Comparison of ENCODE assay signal across 8 cellular contexts in the genomic region with DNA sequence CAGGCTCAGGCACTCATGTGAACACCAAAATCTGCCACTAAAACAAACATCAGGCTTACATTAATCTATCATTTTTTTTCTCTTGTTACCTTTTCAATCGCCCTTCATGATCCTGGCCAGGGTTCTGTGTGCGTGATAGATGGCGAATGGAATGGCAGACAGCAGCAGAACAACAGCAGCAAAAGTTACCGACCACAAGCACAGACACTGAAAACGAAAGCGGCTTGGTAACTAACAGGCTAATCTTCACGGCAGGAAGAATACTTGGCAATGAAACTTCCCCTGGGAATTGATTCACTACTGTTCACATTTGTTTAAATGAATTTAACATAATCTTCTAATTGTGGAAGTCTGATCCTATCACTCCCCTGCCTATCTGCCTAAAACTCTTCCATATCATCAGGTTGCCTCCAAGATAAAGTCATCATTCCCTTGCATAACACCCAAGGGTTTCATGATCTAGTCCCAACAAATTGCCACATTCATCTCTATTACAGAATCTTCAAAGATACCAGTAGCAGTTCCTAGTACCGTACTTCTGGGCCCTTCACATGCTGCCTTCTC. TPM values are rescaled to one million over a fixed set of nuclear protein-coding genes. Genes with fewer than 3 reads are reported as not detected.
A peak's percentile ranks its signal among the peaks of the same experiment; 100 is the strongest.
DNase-seq lines count a peak whose midpoint lies in the region; ATAC-seq and TF ChIP-seq lines count a peak whose summit lies in the region.

No MANE protein-coding gene starts in this region.

- H3K9me3 ChIP-seq in endodermal cell (ENCODE audit: control insufficient read depth, low read length) (no peaks in the 10 kb centered on the region), WERI-Rb-1 (ENCODE audit: severe bottlenecking) (no peaks in the 10 kb centered on the region)

- no peak for TF ChIP-seq CTCF in endodermal cell (conservative IDR thresholded peaks at IDR 0.05)
- no peak for TF ChIP-seq CTCF in WERI-Rb-1 (IDR thresholded peaks at IDR 0.05; ENCODE audit: low read depth, low read length)

- H3K4me3 ChIP-seq in endodermal cell (ENCODE audit: low read length) (peak overlapping the region; percentile 16), WERI-Rb-1 (ENCODE audit: low read depth, low read length) (no peak overlapping the region)

- H3K4me1 Mint-ChIP-seq in activated T-cell treated with anti-CD3 and anti-CD28 coated beads, Interleukin-2, amount 50 U/mL, for 72 hours (ENCODE audit: low read depth) = peaks cover 11% of the 10 kb centered on the region
- peaks cover 47% of the 10 kb centered on the region for H3K4me1 Mint-ChIP-seq in endodermal cell
- peaks cover 5 to 10% of the 10 kb centered on the region in 2 donors for H3K4me1 Mint-ChIP-seq in natural killer cell treated with Interleukin-12 subunit alpha and Interleukin-12 subunit beta and Interleukin-15 and Interleukin-18, amount 100 ng/mL, for 72 hours (ENCODE audit: low read depth in 2 of 2)
- peaks cover 3% of the 10 kb centered on the region for H3K4me1 Mint-ChIP-seq in activated T-helper 2 cell treated with anti-CD3 and anti-CD28 coated beads, Interferon-gamma antibody, Interleukin-2, Interleukin-4, amounts not matched to agents 10 μg/mL and 5 μg/mL and 100 μg/mL, durations not matched to agents 14 hours and 24 hours and 36 hours (ENCODE audit: low read depth)

- no peaks in the 10 kb centered on the region for H3K9me3 Mint-ChIP-seq in activated T-cell treated with anti-CD3 and anti-CD28 coated beads, Interleukin-2, amount 50 U/mL, for 72 hours
- H3K9me3 Mint-ChIP-seq in endodermal cell = no peaks in the 10 kb centered on the region
- H3K9me3 Mint-ChIP-seq in natural killer cell treated with Interleukin-12 subunit alpha and Interleukin-12 subunit beta and Interleukin-15 and Interleukin-18, amount 100 ng/mL, for 72 hours = no peaks in the 10 kb centered on the region
- no peaks in the 10 kb centered on the region for H3K9me3 Mint-ChIP-seq in activated T-helper 2 cell treated with anti-CD3 and anti-CD28 coated beads, Interferon-gamma antibody, Interleukin-2, Interleukin-4, amounts not matched to agents 10 μg/mL and 5 μg/mL and 100 μg/mL, durations not matched to agents 14 hours and 24 hours and 36 hours

- no peak for ATAC-seq in activated T-cell treated with anti-CD3 and anti-CD28 coated beads, Interleukin-2, amount 50 U/mL, for 72 hours (replicated peaks in 1 of 2)
- no peak for ATAC-seq in natural killer cell treated with Interleukin-12 subunit alpha and Interleukin-12 subunit beta and Interleukin-15 and Interleukin-18, amount 100 ng/mL, for 72 hours

- intact Hi-C loops in activated T-helper 2 cell treated with anti-CD3 and anti-CD28 coated beads, Interferon-gamma antibody, Interleukin-2, Interleukin-4, amounts not matched to agents 10 μg/mL and 5 μg/mL and 100 μg/mL, durations not matched to agents 14 hours and 24 hours and 36 hours (cut with micrococcal nuclease) = no loop called here

- H3K36me3 Mint-ChIP-seq in activated T-cell treated with anti-CD3 and anti-CD28 coated beads, Interleukin-2, amount 50 U/mL, for 72 hours (ENCODE audit: insufficient read depth in 2 of 2) = no peaks in the 10 kb centered on the region
- peaks cover 3% of the 10 kb centered on the region for H3K36me3 Mint-ChIP-seq in endodermal cell (ENCODE audit: low read depth)
- H3K36me3 Mint-ChIP-seq in natural killer cell treated with Interleukin-12 subunit alpha and Interleukin-12 subunit beta and Interleukin-15 and Interleukin-18, amount 100 ng/mL, for 72 hours = no peaks in the 10 kb centered on the region
- no peaks in the 10 kb centered on the region for H3K36me3 Mint-ChIP-seq in activated T-helper 2 cell treated with anti-CD3 and anti-CD28 coated beads, Interferon-gamma antibody, Interleukin-2, Interleukin-4, amounts not matched to agents 10 μg/mL and 5 μg/mL and 100 μg/mL, durations not matched to agents 14 hours and 24 hours and 36 hours (ENCODE audit: low read depth)

- H3K36me3 ChIP-seq in endodermal cell (ENCODE audit: control insufficient read depth, insufficient read depth, low read length) = peaks cover 3% of the 10 kb centered on the region
- no peaks in the 10 kb centered on the region for H3K36me3 ChIP-seq in WERI-Rb-1

- 80 to 81% methylated on average over 4 to 8 of the region's 8 CpGs for WGBS in endodermal cell (ENCODE audit: insufficient coverage in 1 of 2, insufficient read length in 1 of 2), 2 experiments

- H3K9ac ChIP-seq in endodermal cell (ENCODE audit: extremely low read depth, low read length, poor library complexity, severe bottlenecking) = no peak overlapping the region

- no peaks in the 10 kb centered on the region for H3K27me3 Mint-ChIP-seq in activated T-cell treated with anti-CD3 and anti-CD28 coated beads, Interleukin-2, amount 50 U/mL, for 72 hours (ENCODE audit: low read depth)
- H3K27me3 Mint-ChIP-seq in endodermal cell (ENCODE audit: insufficient read depth) = no peaks in the 10 kb centered on the region
- H3K27me3 Mint-ChIP-seq in natural killer cell treated with Interleukin-12 subunit alpha and Interleukin-12 subunit beta and Interleukin-15 and Interleukin-18, amount 100 ng/mL, for 72 hours = peaks cover 8 to 34% of the 10 kb centered on the region in 2 donors
- peaks cover 11% of the 10 kb centered on the region for H3K27me3 Mint-ChIP-seq in activated T-helper 2 cell treated with anti-CD3 and anti-CD28 coated beads, Interferon-gamma antibody, Interleukin-2, Interleukin-4, amounts not matched to agents 10 μg/mL and 5 μg/mL and 100 μg/mL, durations not matched to agents 14 hours and 24 hours and 36 hours (ENCODE audit: low read depth)

- peaks cover 21% of the 10 kb centered on the region for H3K4me1 ChIP-seq in endodermal cell (ENCODE audit: control insufficient read depth, insufficient read depth, low read length)

- DNase-seq in activated T-cell treated with anti-CD3 and anti-CD28 coated beads, Interleukin-2, amount 50 U/mL, for 72 hours = no peak
- no peak for DNase-seq in activated T-cell treated with anti-CD3 and anti-CD28 coated beads, Interleukin-2, amount 50 U/mL, for 1 hour
- peak; percentile 58 for DNase-seq in NCI-H226
- DNase-seq in endodermal cell = no peak
- DNase-seq in natural killer cell treated with Interleukin-12 subunit alpha and Interleukin-12 subunit beta and Interleukin-15 and Interleukin-18, amount 100 ng/mL, for 72 hours (ENCODE audit: low spot score) = no peak
- DNase-seq in T-helper 9 cell = no peak
- no peak for DNase-seq in WERI-Rb-1
- no peak for DNase-seq in activated T-helper 2 cell treated with anti-CD3 and anti-CD28 coated beads, Interferon-gamma antibody, Interleukin-2, Interleukin-4, amounts not matched to agents 10 μg/mL and 5 μg/mL and 100 μg/mL, durations not matched to agents 14 hours and 24 hours and 36 hours (ENCODE audit: low spot score)

- peak overlapping the region; percentile 20 to 43 for H3K4me3 Mint-ChIP-seq in activated T-cell treated with anti-CD3 and anti-CD28 coated beads, Interleukin-2, amount 50 U/mL, for 72 hours
- H3K4me3 Mint-ChIP-seq in endodermal cell = peak overlapping the region; percentile 14
- H3K4me3 Mint-ChIP-seq in natural killer cell treated with Interleukin-12 subunit alpha and Interleukin-12 subunit beta and Interleukin-15 and Interleukin-18, amount 100 ng/mL, for 72 hours = peak overlapping the region; percentile 21
- H3K4me3 Mint-ChIP-seq in activated T-helper 2 cell treated with anti-CD3 and anti-CD28 coated beads, Interferon-gamma antibody, Interleukin-2, Interleukin-4, amounts not matched to agents 10 μg/mL and 5 μg/mL and 100 μg/mL, durations not matched to agents 14 hours and 24 hours and 36 hours (ENCODE audit: low read depth) = no peak overlapping the region

- no peak overlapping the region for H3K27ac Mint-ChIP-seq in activated T-cell treated with anti-CD3 and anti-CD28 coated beads, Interleukin-2, amount 50 U/mL, for 72 hours
- peak overlapping the region; percentile 52 for H3K27ac Mint-ChIP-seq in endodermal cell
- no peak overlapping the region for H3K27ac Mint-ChIP-seq in natural killer cell treated with Interleukin-12 subunit alpha and Interleukin-12 subunit beta and Interleukin-15 and Interleukin-18, amount 100 ng/mL, for 72 hours
- H3K27ac Mint-ChIP-seq in activated T-helper 2 cell treated with anti-CD3 and anti-CD28 coated beads, Interferon-gamma antibody, Interleukin-2, Interleukin-4, amounts not matched to agents 10 μg/mL and 5 μg/mL and 100 μg/mL, durations not matched to agents 14 hours and 24 hours and 36 hours = no peak overlapping the region

- no peaks in the 10 kb centered on the region for H3K27me3 ChIP-seq in endodermal cell (ENCODE audit: control insufficient read depth, insufficient read depth, low read length, poor library complexity, severe bottlenecking)
- no peaks in the 10 kb centered on the region for H3K27me3 ChIP-seq in WERI-Rb-1 (ENCODE audit: insufficient read depth, low read depth, severe bottlenecking)

- H3K27ac ChIP-seq in endodermal cell (ENCODE audit: low read depth, low read length) = peak overlapping the region; percentile 24
- no peak overlapping the region for H3K27ac ChIP-seq in WERI-Rb-1

RNA-seq across cellular contexts. Expression of gene PTPRK, which starts 28.7 kb away (rescaled TPM):
- total RNA-seq in activated T-cell treated with anti-CD3 and anti-CD28 coated beads, Interleukin-2, amount 50 U/mL, for 72 hours = 1 to 10 TPM; 3.8 to 6.4 TPM
- 10 to 100 TPM; 46.4 to 57.6 TPM for total RNA-seq in endodermal cell
- 31.9 TPM for polyA plus RNA-seq in endodermal cell (2013, experiment 1 of 2)
- polyA plus RNA-seq in endodermal cell (2013, experiment 2 of 2) = 29.8 TPM
- total RNA-seq in natural killer cell treated with Interleukin-12 subunit alpha and Interleukin-12 subunit beta and Interleukin-15 and Interleukin-18, amount 100 ng/mL, for 72 hours = 10 to 100 TPM in 1 of 2 donors, under 1 TPM in 1; 0.59 to 13.8 TPM
- 4.2 and 6.1 TPM in 2 replicates for total RNA-seq in activated T-helper 2 cell treated with anti-CD3 and anti-CD28 coated beads, Interferon-gamma antibody, Interleukin-2, Interleukin-4, amounts not matched to agents 10 μg/mL and 5 μg/mL and 100 μg/mL, durations not matched to agents 14 hours and 24 hours and 36 hours
